8 cellular contexts compared by ENCODE assay signal in genomic region chr1:93179886-93180722, GRCh38. TPM values are rescaled to one million over a fixed set of nuclear protein-coding genes. Genes with fewer than 3 reads are reported as not detected.
DNase-seq lines count a peak whose midpoint lies in the region; ATAC-seq, FAIRE-seq and TF ChIP-seq lines count a peak whose summit lies in the region.

TSS of gene TMED5 (minus strand) at chr1:93180413. CDS start at chr1:93180242, 171 bp downstream.

- H2AFZ ChIP-seq in HepG2 (ENCODE audit: low read length), result no peak within 1 kb of the TSS

- TSS peak; percentile 49 for BruUV-seq in HepG2 (replicated peaks; lab: Mats Ljungman, UMichigan)

- peak; percentile 97 to 98 (median 97) for DNase-seq in CD4-positive, alpha-beta memory T cell
- peak; percentile 99 for DNase-seq in NCI-H82 (lab: John Stamatoyannopoulos, UW)
- DNase-seq in activated CD4-positive, alpha-beta T cell treated with anti-CD3 and anti-CD28 coated beads, Interleukin-2, amount 50 U/mL, for 48 hours, result peak; percentile 95 to 96
- peak; percentile 95 to 99 for DNase-seq in dermis microvascular lymphatic vessel endothelial cell (ENCODE audit: low read depth in 2 of 2)
- DNase-seq in HepG2 (ENCODE audit: low spot score), result peak; percentile 95
- peak; percentile 92 for DNase-seq in stimulated activated CD4-positive, alpha-beta T cell treated with anti-CD3 and anti-CD28 coated beads, Interleukin-4, amount 100 ng/mL, for 1 hour

- 0% methylated on average over 22 of the region's 78 CpGs for WGBS in HepG2 (ENCODE audit: low lambda C conversion rate)

- peaks cover 26 to 70% (median 41%) of the 10 kb centered on the region in 4 donors for H3K4me1 Mint-ChIP-seq in CD4-positive, alpha-beta memory T cell

- peak; percentile 24 for TF ChIP-seq CTCF in HepG2 (CRISPR knock-in tag; IDR thresholded peaks at IDR 0.05)

- H3K27ac ChIP-seq in CD4-positive, alpha-beta memory T cell (ENCODE audit: low read depth, low read length), result peak within 1 kb of the TSS; percentile 98
- H3K27ac ChIP-seq in HepG2 (ENCODE audit: extremely low read length, insufficient read depth, low read length), result peak within 1 kb of the TSS; percentile 95

- peak within 1 kb of the TSS; percentile 76 for H3K4me2 ChIP-seq in HepG2 (ENCODE audit: low read depth, low read length)

- H3K9ac ChIP-seq in HepG2 (ENCODE audit: insufficient read depth, low read depth, low read length), result peak within 1 kb of the TSS; percentile 90

- peaks cover 59% of the 10 kb centered on the region for H3K4me1 ChIP-seq in CD4-positive, alpha-beta memory T cell (ENCODE audit: insufficient read depth, low read length)
- peaks cover 45% of the 10 kb centered on the region for H3K4me1 ChIP-seq in HepG2 (ENCODE audit: insufficient read depth, low read length)

- intact Hi-C loops in CD4-positive, alpha-beta memory T cell (cut with micrococcal nuclease), result loop anchor here (1.0 to 10.0 kb wide), 11 partner anchors 25 to 1893 kb away; partner anchors contain the start of genes ABCD3, ALG14, DIPK1A and DR1
- intact Hi-C loops in HepG2 (cut with micrococcal nuclease; ENCODE audit: unreplicated experiment), result loop anchor here (1.0 to 2.0 kb wide), 2 partner anchors 49 to 166 kb away; no protein-coding TSS in a partner anchor

- POLR2A ChIA-PET in CD4-positive, alpha-beta memory T cell (lab: Charles Lee; ENCODE audit: partially characterized antibody), result interaction anchor here (0.9 to 1.1 kb wide), 3 partner anchors 10 to 218 kb away, joined by 4 to 8 read pairs (median 4); partner anchors contain the start of genes DIPK1A and MTF2
- POLR2A ChIA-PET in HepG2 (lab: Yijun Ruan, JAX), result no interaction called here

- peaks cover 4 to 30% of the 10 kb centered on the region in 2 donors for H3K36me3 Mint-ChIP-seq in CD4-positive, alpha-beta memory T cell

- CTCF ChIA-PET in CD4-positive, alpha-beta memory T cell (lab: Charles Lee; ENCODE audit: partially characterized antibody), result interaction anchor here (1.7 kb wide), 1 partner anchor 100 kb away, joined by 6 read pairs; no protein-coding TSS in a partner anchor
- CTCF ChIA-PET in HepG2 (lab: Yijun Ruan, JAX; ENCODE audit: low intra/inter-chr PET ratio, low total read pairs), result no interaction called here

- peak within 1 kb of the TSS; percentile 90 to 99 (median 96) for H3K27ac Mint-ChIP-seq in CD4-positive, alpha-beta memory T cell

- no peaks in the 10 kb centered on the region for H3K9me3 Mint-ChIP-seq in CD4-positive, alpha-beta memory T cell

- peak; percentile 81 for ATAC-seq in GM19438 (IDR thresholded peaks at IDR 0.05; ENCODE audit: low read depth, unreplicated experiment)
- peak; percentile 47 for ATAC-seq in HG03575 (IDR thresholded peaks at IDR 0.05; ENCODE audit: extremely low read depth, insufficient number of reproducible peaks, low FRiP score, unreplicated experiment)
- peak; percentile 97 for ATAC-seq in HepG2

- H3K27me3 ChIP-seq in CD4-positive, alpha-beta memory T cell (ENCODE audit: insufficient read depth, low read length), result no peaks in the 10 kb centered on the region
- H3K27me3 ChIP-seq in HepG2 (ENCODE audit: control insufficient read depth in 1 of 2, insufficient read depth in 2 of 2, low read length in 2 of 2), result no peaks in the 10 kb centered on the region; a peak in 1 of 5 replicates

- peaks cover 67% of the 10 kb centered on the region for H3K79me2 ChIP-seq in HepG2 (ENCODE audit: insufficient read depth, low read length)

- 0 out of 2 replicates have a peak, but pooled peaks have one; percentile 4 for TF ChIP-seq RAD21 in HepG2 (CRISPR knock-in tag; IDR thresholded peaks at IDR 0.05)

- peak within 1 kb of the TSS; percentile 84 to 99 for H3K4me3 ChIP-seq in CD4-positive, alpha-beta memory T cell (ENCODE audit: low read length in 2 of 2)
- H3K4me3 ChIP-seq in HepG2 (replicated peaks in 1 of 3; ENCODE audit: insufficient read depth in 1 of 3, low read depth in 2 of 3, low read length in 3 of 3), result peak within 1 kb of the TSS; percentile 85 to 100 (median 97)

- H3K9me3 ChIP-seq in CD4-positive, alpha-beta memory T cell (ENCODE audit: control insufficient read depth in 1 of 2, low read length in 2 of 2), result no peaks in the 10 kb centered on the region
- no peaks in the 10 kb centered on the region for H3K9me3 ChIP-seq in HepG2 (ENCODE audit: low read length)

- H3K36me3 ChIP-seq in CD4-positive, alpha-beta memory T cell (ENCODE audit: insufficient read depth, low read length), result peaks cover 6% of the 10 kb centered on the region
- peaks cover 2 to 4% of the 10 kb centered on the region in 2 experiments; a peak in 2 of 5 replicates for H3K36me3 ChIP-seq in HepG2 (replicated peaks in 1 of 2; ENCODE audit: control insufficient read depth in 1 of 2, insufficient read depth in 2 of 2, low read length in 2 of 2)

- TF ChIP-seq EP300 in HepG2 (IDR thresholded peaks at IDR 0.05; ENCODE audit: low read depth in 2 of 2, low read length in 2 of 2) (no peak), HepG2 (CRISPR knock-in tag; IDR thresholded peaks at IDR 0.05; ENCODE audit: borderline replicate concordance) (no peak)

- H3K27me3 Mint-ChIP-seq in CD4-positive, alpha-beta memory T cell, result no peaks in the 10 kb centered on the region

- no peaks in the 10 kb centered on the region; the same call in 1 of the 2 replicates for H4K20me1 ChIP-seq in HepG2 (ENCODE audit: insufficient read depth, low read length)

- in situ Hi-C loops in HepG2 (cut with HindIII; ENCODE audit: extremely low pct_ligation_motif_present, low pct_unique_long_range_greater_than_20kb), result no loop called here

- peak within 1 kb of the TSS; percentile 89 to 99 (median 93) for H3K4me3 Mint-ChIP-seq in CD4-positive, alpha-beta memory T cell

- TF ChIP-seq POLR2A in HepG2 (IDR thresholded peaks at IDR 0.05; ENCODE audit: insufficient read depth in 1 of 2, low read depth in 2 of 2, low read length in 2 of 2), result peak; percentile 79 to 86

- FAIRE-seq in HepG2 (lab: Jason Lieb, UNC), result peak; percentile 39

TF ChIP-seq in HepG2, 621 proteins besides CTCF, POLR2A, EP300 and RAD21 (continues in another document):
- TF ChIP-seq U2AF2 (IDR thresholded peaks at IDR 0.05; ENCODE audit: low read depth, low read length) (no peak; the same call in 1 of the 2 replicates), CSRNP2 (CRISPR knock-in tag; conservative IDR thresholded peaks at IDR 0.05; ENCODE audit: low read depth) (no peak), NR1H2 (CRISPR knock-in tag; IDR thresholded peaks at IDR 0.05; ENCODE audit: borderline replicate concordance, low read depth) (no peak; the same call in 1 of the 2 replicates), ZNF605 (CRISPR knock-in tag; IDR thresholded peaks at IDR 0.05) (peak; percentile 90), TSC22D2 (CRISPR knock-in tag; IDR thresholded peaks at IDR 0.05; ENCODE audit: borderline replicate concordance) (no peak), ZNF264 (CRISPR knock-in tag; IDR thresholded peaks at IDR 0.05) (peak; percentile 92; the same call in 1 of the 2 replicates), ZNF562 (CRISPR knock-in tag; IDR thresholded peaks at IDR 0.05; ENCODE audit: borderline replicate concordance) (no peak), MTERF4 (CRISPR knock-in tag; IDR thresholded peaks at IDR 0.05) (no peak)

RNA-seq across cellular contexts. Expression of gene TMED5, which starts in this region (rescaled TPM):
- 10 to 100 TPM; 60.1 to 60.8 TPM for total RNA-seq in CD4-positive, alpha-beta memory T cell
- 10 to 100 TPM; 23.2 to 36.5 TPM for polyA plus RNA-seq in CD4-positive, alpha-beta memory T cell
- total RNA-seq in dermis microvascular lymphatic vessel endothelial cell (42.6 and 48.2 TPM in 2 replicates), HepG2 (2016; rRNA removed; fragmentation: Illumina TruSeq; extraction: Trizol) (69.5 and 99.0 TPM in 2 replicates)
- 5.6 and 6.1 TPM in 2 replicates for total RNA-seq in HepG2 (2016; cell fraction: cytosol; rRNA removed; fragmentation: Illumina TruSeq; extraction: Trizol; ENCODE audit: low read depth)
- 72.8 and 96.2 TPM in 2 replicates for total RNA-seq in HepG2 (2016; cell fraction: insoluble cytoplasmic fraction; rRNA removed; fragmentation: Illumina TruSeq; extraction: Trizol)
- 22.7 and 24.4 TPM in 2 replicates for total RNA-seq in HepG2 (2016; cell fraction: membrane; rRNA removed; fragmentation: Illumina TruSeq; extraction: Trizol)
- total RNA-seq in HepG2 (2016; cell fraction: nucleus; rRNA removed; fragmentation: Illumina TruSeq; extraction: Trizol), result 94.1 and 117 TPM in 2 replicates
- polyA plus RNA-seq in HepG2 (2011; rRNA removed), result 53.5 and 58.1 TPM in 2 replicates
- polyA plus RNA-seq in HepG2 (2011; cell fraction: cytosol; rRNA removed), result 37.5 and 40.2 TPM in 2 replicates
- polyA plus RNA-seq in HepG2 (2011; cell fraction: nucleus; rRNA removed), result 19.9 and 28.3 TPM in 2 replicates
- 72.6 and 86.3 TPM in 2 replicates for polyA plus RNA-seq in HepG2 (2012)
- polyA plus RNA-seq in HepG2 (2016; cell fraction: cytosol; fragmentation: Illumina TruSeq; extraction: Trizol; ENCODE audit: low read depth), result 5.7 and 6.0 TPM in 2 replicates
- 72.8 and 74.1 TPM in 2 replicates for polyA plus RNA-seq in HepG2 (2016; cell fraction: insoluble cytoplasmic fraction; fragmentation: Illumina TruSeq; extraction: Trizol; ENCODE audit: low read depth)
- 15.5 and 17.7 TPM in 2 replicates for polyA plus RNA-seq in HepG2 (2016; cell fraction: membrane; fragmentation: Illumina TruSeq; extraction: Trizol; ENCODE audit: low read depth)
- 124 and 128 TPM in 2 replicates for polyA plus RNA-seq in HepG2 (2016; cell fraction: nucleus; fragmentation: Illumina TruSeq; extraction: Trizol; ENCODE audit: insufficient read depth, low read depth)
- polyA minus RNA-seq in HepG2 (2011; rRNA and poly(A)+ RNA removed; ENCODE audit: low replicate concordance), result 28.2 and 108 TPM in 2 replicates
- polyA minus RNA-seq in HepG2 (2011; cell fraction: cytosol; rRNA and poly(A)+ RNA removed), result 106 and 113 TPM in 2 replicates
- polyA minus RNA-seq in HepG2 (2011; cell fraction: nucleus; rRNA and poly(A)+ RNA removed), result 54.2 and 66.6 TPM in 2 replicates

Comparison
In these comparisons a context has a peak if more than half of its experiments do, and no peak if none do; other contexts are left out.
1. Peak in every context shown above with its lines: DNase-seq, ATAC-seq, H3K4me3 ChIP-seq and H3K27ac ChIP-seq.
2. ATAC-seq: peak in every context shown above with its lines; median percentile 97 in HepG2; 81 in GM19438; 47 in HG03575.